22 cellular contexts compared by ENCODE assay signal in genomic region chr6:128482642-128483041, GRCh38. TPM values are rescaled to one million over a fixed set of nuclear protein-coding genes. Genes with fewer than 3 reads are reported as not detected.
DNase-seq lines count a peak whose midpoint lies in the region; TF ChIP-seq lines count a peak whose summit lies in the region.
"Had no signal": no experiment of that assay in that cellular context is flagged by ENCODE, and none has a peak within 500 bp of the region (broad histone marks: within the 10 kb centered on the region; RNA-seq: fewer than 3 reads in every experiment).

No MANE protein-coding gene starts in this region.

- intact Hi-C loops in vagina (cut with DNase I), result no loop called here

- H3K27me3 ChIP-seq in layer of hippocampus (ENCODE audit: control insufficient read depth, insufficient read depth, low read length) (no peaks in the 10 kb centered on the region), vagina (no peaks in the 10 kb centered on the region), tibial nerve (no peaks in the 10 kb centered on the region)
- H3K27me3 ChIP-seq: esophagus squamous epithelium, spleen had no signal

- H3K4me1 ChIP-seq in vagina (peaks cover 27% of the 10 kb centered on the region), tibial nerve (peaks cover 0 to 3% (median 0%) of the 10 kb centered on the region in 4 donors)
- H3K4me1 ChIP-seq: prostate gland had no signal

- no peaks in the 10 kb centered on the region for H3K9me3 ChIP-seq in vagina
- no peaks in the 10 kb centered on the region for H3K9me3 ChIP-seq in tibial nerve
- H3K9me3 ChIP-seq: Caco-2, esophagus squamous epithelium, prostate gland, spleen, thoracic aorta had no signal

- no peak overlapping the region for H3K4me3 ChIP-seq in vagina
- no peak overlapping the region for H3K4me3 ChIP-seq in tibial nerve
- H3K4me3 ChIP-seq: esophagus squamous epithelium, lung, prostate gland, spleen, thoracic aorta had no signal

- H3K27ac ChIP-seq in layer of hippocampus (ENCODE audit: low read depth, low read length) (peak overlapping the region; percentile 85), vagina (no peak overlapping the region), tibial nerve (no peak overlapping the region)
- H3K27ac ChIP-seq: esophagus squamous epithelium, prostate gland, thoracic aorta had no signal

- TF ChIP-seq POLR2A in vagina (IDR thresholded peaks at IDR 0.05) (no peak), tibial nerve (IDR thresholded peaks at IDR 0.05) (no peak)

- H3K36me3 ChIP-seq in vagina, result no peaks in the 10 kb centered on the region
- no peaks in the 10 kb centered on the region for H3K36me3 ChIP-seq in tibial nerve
- H3K36me3 ChIP-seq: esophagus squamous epithelium, prostate gland, spleen, thoracic aorta had no signal

- DNase-seq in DMS 273 (lab: John Stamatoyannopoulos, UW; ENCODE audit: unreplicated experiment), result peak; percentile 52
- DNase-seq in ELF-1 (ENCODE audit: low read depth, low spot score), result peak; percentile 20
- DNase-seq in NCI-H748 treated with DMSO at 0.1 percent for 48 hours (lab: John Stamatoyannopoulos, UW), result peak; percentile 50
- DNase-seq in middle frontal gyrus (ENCODE audit: extremely low spot score, low spot score), result no peak
- DNase-seq in activated effector memory CD4-positive, alpha-beta T cell treated with anti-CD3 and anti-CD28 coated beads, Interleukin-2, amount 50 U/mL, for 16 hours, result no peak
- DNase-seq in vagina (ENCODE audit: extremely low spot score in 2 of 2), result no peak
- DNase-seq in tibial nerve (ENCODE audit: low spot score in 2 of 2), result no peak
- DNase-seq: activated naive CD8-positive, alpha-beta T cell treated with anti-CD3 and anti-CD28 coated beads, Interleukin-2, amount 50 U/mL, for 24 hours; Caco-2; esophagus squamous epithelium; GDM1; glutamatergic neuron; KBM-7; NCI-H2081 treated with DMSO at 0.1 percent for 48 hours; SHP77 treated with DMSO at 0.1 percent for 48 hours; spleen; T-helper 2 cell had no signal

- WGBS in tibial nerve, 2 donors, result 59 to 77% methylated on average over 3 of the region's 3 CpGs

- no peak for TF ChIP-seq EP300 in tibial nerve (IDR thresholded peaks at IDR 0.05)

- TF ChIP-seq CTCF in vagina (IDR thresholded peaks at IDR 0.05) (no peak), tibial nerve (IDR thresholded peaks at IDR 0.05) (no peak)

RNA-seq across cellular contexts. Expression of gene PTPRK, which starts 37.8 kb away (rescaled TPM):
- total RNA-seq in vagina, result 82.5 TPM
- 10 to 100 TPM; 17.4 to 26.1 (median 21.2) TPM for total RNA-seq in tibial nerve
- total RNA-seq: OCI-LY7 had no signal

Comparison
In these comparisons a context has a peak if more than half of its experiments do, and no peak if none do; other contexts are left out.
1. DNase-seq: peak in DMS 273 (single experiment), ELF-1 (single experiment) and NCI-H748 treated with DMSO at 0.1 percent for 48 hours (single experiment); none in middle frontal gyrus (single experiment), activated effector memory CD4-positive, alpha-beta T cell treated with anti-CD3 and anti-CD28 coated beads, Interleukin-2, amount 50 U/mL, for 16 hours (single experiment), vagina (0 of 2) and tibial nerve (0 of 2).